In the genomic region with DNA sequence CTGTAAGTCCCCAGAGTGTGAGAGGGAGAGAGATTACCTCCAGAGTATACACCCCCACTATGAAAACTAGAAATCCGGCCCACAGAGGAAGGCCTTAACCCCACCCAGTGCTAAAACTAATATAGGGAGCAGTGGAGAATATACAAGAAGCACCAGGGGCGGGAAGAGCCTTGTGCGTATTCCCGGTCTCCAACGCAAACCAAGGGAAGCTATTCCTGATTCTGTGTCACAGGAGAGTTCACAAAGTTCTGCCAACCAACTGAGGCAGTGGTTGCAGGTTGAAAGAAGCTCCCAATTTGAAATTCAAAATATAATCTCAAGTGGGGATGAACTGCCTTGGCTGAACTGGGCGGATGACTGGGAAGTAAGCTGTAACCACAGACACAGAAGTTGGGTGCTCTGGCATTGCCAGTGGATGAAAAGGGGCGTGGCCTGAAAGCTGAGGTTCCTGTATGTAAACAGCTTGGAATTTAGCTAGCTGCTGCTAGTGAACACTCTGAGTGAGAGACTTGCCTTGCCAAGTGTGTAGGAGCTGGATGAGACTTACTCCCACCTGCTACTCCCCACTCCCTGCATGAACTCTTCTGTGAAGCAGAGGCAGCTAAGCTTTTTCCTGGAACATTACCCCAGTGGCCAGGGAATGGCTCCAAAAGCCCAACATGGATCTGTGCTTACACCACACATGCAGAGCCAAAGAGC, we compare ENCODE assay signal across 8 cellular contexts. TPM values are rescaled to one million over a fixed set of nuclear protein-coding genes. Genes with fewer than 3 reads are reported as not detected.
DNase-seq lines count a peak whose midpoint lies in the region; ATAC-seq, FAIRE-seq and TF ChIP-seq lines count a peak whose summit lies in the region.

No MANE protein-coding gene starts in this region.

- no peak for TF ChIP-seq CTCF in right lobe of liver (IDR thresholded peaks at IDR 0.05)
- no peak for TF ChIP-seq CTCF in HepG2 (CRISPR knock-in tag; IDR thresholded peaks at IDR 0.05)
- TF ChIP-seq CTCF in mammary epithelial cell (conservative IDR thresholded peaks at IDR 0.05 in 1 of 2, IDR thresholded peaks at IDR 0.05 in 1 of 2; ENCODE audit: extremely low read depth in 1 of 2, insufficient read depth in 1 of 2, low read depth in 1 of 2, low read length in 2 of 2), result no peak
- no peak for TF ChIP-seq CTCF in smooth muscle cell (IDR thresholded peaks at IDR 0.05; ENCODE audit: borderline replicate concordance, insufficient read depth, poor library complexity, severe bottlenecking)

- no peaks in the 10 kb centered on the region for H3K9me3 ChIP-seq in right lobe of liver
- H3K9me3 ChIP-seq in HepG2 (ENCODE audit: low read length), result no peaks in the 10 kb centered on the region
- no peaks in the 10 kb centered on the region for H3K9me3 ChIP-seq in mammary epithelial cell (replicated peaks; ENCODE audit: insufficient read depth, low read length)
- no peaks in the 10 kb centered on the region for H3K9me3 ChIP-seq in Karpas-422 (ENCODE audit: low read length)
- H3K9me3 ChIP-seq in smooth muscle cell (replicated peaks; ENCODE audit: low read depth), result no peaks in the 10 kb centered on the region

- ATAC-seq in right lobe of liver (peak; percentile 33 to 62 (median 42)), HepG2 (no peak), left colon (peak; percentile 53), GM21786 (IDR thresholded peaks at IDR 0.05; ENCODE audit: unreplicated experiment) (no peak)

- intact Hi-C loops in right lobe of liver (cut with DNase I), result no loop called here
- intact Hi-C loops in HepG2 (cut with micrococcal nuclease; ENCODE audit: unreplicated experiment), result no loop called here
- intact Hi-C loops in mammary epithelial cell (cut with micrococcal nuclease), result no loop called here
- intact Hi-C loops in left colon (cut with DNase I, micrococcal nuclease), result no loop called here

- H3K4me2 ChIP-seq in HepG2 (ENCODE audit: low read depth, low read length) (no peak overlapping the region), mammary epithelial cell (ENCODE audit: insufficient read depth, low read depth, low read length) (peak overlapping the region; percentile 5), Karpas-422 (ENCODE audit: low read depth, low read length, poor library complexity, severe bottlenecking) (no peak overlapping the region), smooth muscle cell (no peak overlapping the region)

- H3K9me2 ChIP-seq in Karpas-422 (replicated peaks; ENCODE audit: insufficient read depth, low read length), result no peaks in the 10 kb centered on the region

- CTCF ChIA-PET in HepG2 (lab: Yijun Ruan, JAX; ENCODE audit: low intra/inter-chr PET ratio, low total read pairs), result no interaction called here
- CTCF ChIA-PET in mammary epithelial cell (lab: Charles Lee; ENCODE audit: low non-redundant PET), result no interaction called here

- in situ Hi-C loops in HepG2 (cut with HindIII; ENCODE audit: extremely low pct_ligation_motif_present, low pct_unique_long_range_greater_than_20kb), result no loop called here
- in situ Hi-C loops in mammary epithelial cell (cut with MboI; ENCODE audit: low sequenced_read_pairs in 2 of 2), result no loop called here

- peaks cover 16% of the 10 kb centered on the region; the same call in 1 of the 2 replicates for H4K20me1 ChIP-seq in HepG2 (ENCODE audit: insufficient read depth, low read length)
- no peaks in the 10 kb centered on the region for H4K20me1 ChIP-seq in mammary epithelial cell (ENCODE audit: insufficient read depth, low read length)
- H4K20me1 ChIP-seq in Karpas-422 (ENCODE audit: insufficient read depth, low read depth, low read length), result no peaks in the 10 kb centered on the region
- H4K20me1 ChIP-seq in smooth muscle cell (ENCODE audit: low read depth), result peaks cover 60% of the 10 kb centered on the region

- no peak for FAIRE-seq in HepG2 (lab: Jason Lieb, UNC)

- POLR2A ChIA-PET in HepG2 (lab: Yijun Ruan, JAX), result interaction anchor here (1.5 kb wide), 1 partner anchor 10 kb away, joined by 3 read pairs; no protein-coding TSS in a partner anchor

- H3K36me3 ChIP-seq in right lobe of liver, result no peaks in the 10 kb centered on the region
- no peaks in the 10 kb centered on the region for H3K36me3 ChIP-seq in HepG2 (replicated peaks in 1 of 2; ENCODE audit: control insufficient read depth in 1 of 2, insufficient read depth in 2 of 2, low read length in 2 of 2)
- H3K36me3 ChIP-seq in mammary epithelial cell (ENCODE audit: insufficient read depth, low read length), result no peaks in the 10 kb centered on the region
- H3K36me3 ChIP-seq in Karpas-422 (ENCODE audit: insufficient read depth, low read length), result no peaks in the 10 kb centered on the region
- no peaks in the 10 kb centered on the region for H3K36me3 ChIP-seq in smooth muscle cell (ENCODE audit: low read depth)

- H3K9ac ChIP-seq in HepG2 (ENCODE audit: insufficient read depth, low read depth, low read length) (no peak overlapping the region), mammary epithelial cell (ENCODE audit: insufficient read depth, low read length) (no peak overlapping the region), Karpas-422 (ENCODE audit: low read length) (no peak overlapping the region), smooth muscle cell (ENCODE audit: low read depth) (no peak overlapping the region)

- no peaks in the 10 kb centered on the region for H3K27me3 ChIP-seq in right lobe of liver
- no peaks in the 10 kb centered on the region for H3K27me3 ChIP-seq in HepG2 (ENCODE audit: control insufficient read depth in 1 of 2, insufficient read depth in 2 of 2, low read length in 2 of 2)
- no peaks in the 10 kb centered on the region for H3K27me3 ChIP-seq in mammary epithelial cell (ENCODE audit: insufficient read depth, low read length)
- no peaks in the 10 kb centered on the region for H3K27me3 ChIP-seq in Karpas-422 (ENCODE audit: low read length)
- no peaks in the 10 kb centered on the region for H3K27me3 ChIP-seq in smooth muscle cell (ENCODE audit: low read depth)

- BruUV-seq in HepG2 (replicated peaks; lab: Mats Ljungman, UMichigan), result no TSS peak
- no TSS peak for BruUV-seq in mammary epithelial cell (replicated peaks; lab: Mats Ljungman, UMichigan)

- peaks cover 0 to 20% (median 4%) of the 10 kb centered on the region in 4 donors for H3K4me1 ChIP-seq in right lobe of liver
- H3K4me1 ChIP-seq in HepG2 (ENCODE audit: insufficient read depth, low read length), result peaks cover 7% of the 10 kb centered on the region; the same call in 1 of the 2 replicates
- peaks cover 10% of the 10 kb centered on the region for H3K4me1 ChIP-seq in mammary epithelial cell (ENCODE audit: insufficient read depth, low read length)
- H3K4me1 ChIP-seq in Karpas-422 (ENCODE audit: low read length), result peaks cover 16% of the 10 kb centered on the region
- no peaks in the 10 kb centered on the region for H3K4me1 ChIP-seq in smooth muscle cell (ENCODE audit: low read depth)

- TF ChIP-seq EP300 in HepG2 (IDR thresholded peaks at IDR 0.05; ENCODE audit: low read depth in 2 of 2, low read length in 2 of 2), result no peak
- no peak for TF ChIP-seq EP300 in HepG2 (CRISPR knock-in tag; IDR thresholded peaks at IDR 0.05; ENCODE audit: borderline replicate concordance)

- H3F3A ChIP-seq in smooth muscle cell (ENCODE audit: low read depth), result no peaks in the 10 kb centered on the region

- H3K79me2 ChIP-seq in HepG2 (ENCODE audit: insufficient read depth, low read length) (peaks cover 46% of the 10 kb centered on the region), mammary epithelial cell (ENCODE audit: insufficient read depth, low read length) (peaks cover 16% of the 10 kb centered on the region), Karpas-422 (ENCODE audit: low read length) (no peaks in the 10 kb centered on the region), smooth muscle cell (ENCODE audit: low read depth) (peaks cover 73% of the 10 kb centered on the region)

- DNase-seq in right lobe of liver, result peak in 1 of 3 donors; percentile 48
- DNase-seq in HepG2 (ENCODE audit: low spot score), result no peak
- DNase-seq in mammary epithelial cell, result peak; percentile 77
- DNase-seq in left colon, result peak; percentile 40 to 48
- DNase-seq in HuH-7 (ENCODE audit: low spot score), result no peak
- no peak for DNase-seq in Karpas-422
- DNase-seq in smooth muscle cell (lab: John Stamatoyannopoulos, UW; ENCODE audit: unreplicated experiment), result no peak

- TF ChIP-seq RAD21 in HepG2 (CRISPR knock-in tag; IDR thresholded peaks at IDR 0.05), result no peak

- WGBS in right lobe of liver (ENCODE audit: insufficient coverage, low coverage, low lambda C conversion rate, missing lambda C conversion rate), result 83% methylated on average over 6 of the region's 7 CpGs
- 95% methylated on average over 7 of the region's 7 CpGs for WGBS in HepG2 (ENCODE audit: low lambda C conversion rate)
- 74% methylated on average over 7 of the region's 7 CpGs for WGBS in mammary epithelial cell (ENCODE audit: low coverage, missing lambda C conversion rate)
- 87% methylated on average over 7 of the region's 7 CpGs for WGBS in smooth muscle cell (ENCODE audit: low lambda C conversion rate)

- TF ChIP-seq POLR2A in right lobe of liver (IDR thresholded peaks at IDR 0.05), result no peak
- no peak for TF ChIP-seq POLR2A in HepG2 (IDR thresholded peaks at IDR 0.05; ENCODE audit: insufficient read depth in 1 of 2, low read depth in 2 of 2, low read length in 2 of 2)

- H3K27ac ChIP-seq in right lobe of liver (no peak overlapping the region), HepG2 (ENCODE audit: extremely low read length, insufficient read depth, low read length) (no peak overlapping the region), mammary epithelial cell (ENCODE audit: insufficient read depth, low read depth, low read length) (no peak overlapping the region), Karpas-422 (ENCODE audit: low read length) (no peak overlapping the region), smooth muscle cell (ENCODE audit: low read depth) (no peak overlapping the region)

- dilution Hi-C loops in mammary epithelial cell (cut with HindIII; ENCODE audit: low sequenced_read_pairs), result no loop called here

- H3K4me3 ChIP-seq in right lobe of liver (no peak overlapping the region), HepG2 (replicated peaks in 1 of 3; ENCODE audit: insufficient read depth in 1 of 3, low read depth in 2 of 3, low read length in 3 of 3) (no peak overlapping the region), mammary epithelial cell (replicated peaks in 1 of 3; ENCODE audit: insufficient read depth in 1 of 3, low read depth in 2 of 3, low read length in 3 of 3) (no peak overlapping the region), Karpas-422 (ENCODE audit: low read length) (no peak overlapping the region), smooth muscle cell (no peak overlapping the region)

- H2AFZ ChIP-seq in HepG2 (ENCODE audit: low read length), result no peak overlapping the region
- H2AFZ ChIP-seq in mammary epithelial cell (ENCODE audit: low read depth, low read length), result no peak overlapping the region
- H2AFZ ChIP-seq in Karpas-422 (ENCODE audit: low read length), result no peak overlapping the region
- H2AFZ ChIP-seq in smooth muscle cell (ENCODE audit: low read depth), result no peak overlapping the region

RNA-seq across cellular contexts. Expression of gene ELF2, which starts 32.7 kb away (rescaled TPM):
- total RNA-seq in right lobe of liver (10 to 100 TPM; 14.0 to 24.3 (median 16.7) TPM), HepG2 (2016; rRNA removed; fragmentation: Illumina TruSeq; extraction: Trizol) (35.4 and 44.5 TPM in 2 replicates), mammary epithelial cell (10 to 100 TPM; 23.8 to 34.0 TPM), left colon (10 to 100 TPM; 32.6 TPM), smooth muscle cell (37.2 and 39.8 TPM in 2 replicates)
- 33.4 and 38.1 TPM in 2 replicates for total RNA-seq in HepG2 (2016; cell fraction: cytosol; rRNA removed; fragmentation: Illumina TruSeq; extraction: Trizol; ENCODE audit: low read depth)
- 34.3 and 42.9 TPM in 2 replicates for total RNA-seq in HepG2 (2016; cell fraction: insoluble cytoplasmic fraction; rRNA removed; fragmentation: Illumina TruSeq; extraction: Trizol)
- total RNA-seq in HepG2 (2016; cell fraction: membrane; rRNA removed; fragmentation: Illumina TruSeq; extraction: Trizol), result 31.5 and 31.6 TPM in 2 replicates
- total RNA-seq in HepG2 (2016; cell fraction: nucleus; rRNA removed; fragmentation: Illumina TruSeq; extraction: Trizol), result 34.9 and 35.6 TPM in 2 replicates
- polyA plus RNA-seq in HepG2 (2011; rRNA removed) (24.2 and 28.6 TPM in 2 replicates), mammary epithelial cell (16.1 TPM), smooth muscle cell (24.2 and 26.1 TPM in 2 replicates)
- polyA plus RNA-seq in HepG2 (2011; cell fraction: cytosol; rRNA removed), result 14.5 and 18.0 TPM in 2 replicates
- 18.4 and 19.9 TPM in 2 replicates for polyA plus RNA-seq in HepG2 (2011; cell fraction: nucleus; rRNA removed)
- polyA plus RNA-seq in HepG2 (2012), result 19.5 and 21.8 TPM in 2 replicates
- polyA plus RNA-seq in HepG2 (2016; cell fraction: cytosol; fragmentation: Illumina TruSeq; extraction: Trizol; ENCODE audit: low read depth), result 2.4 and 3.0 TPM in 2 replicates
- 25.1 and 29.8 TPM in 2 replicates for polyA plus RNA-seq in HepG2 (2016; cell fraction: insoluble cytoplasmic fraction; fragmentation: Illumina TruSeq; extraction: Trizol; ENCODE audit: low read depth)
- polyA plus RNA-seq in HepG2 (2016; cell fraction: membrane; fragmentation: Illumina TruSeq; extraction: Trizol; ENCODE audit: low read depth), result 6.9 and 7.7 TPM in 2 replicates
- polyA plus RNA-seq in HepG2 (2016; cell fraction: nucleus; fragmentation: Illumina TruSeq; extraction: Trizol; ENCODE audit: insufficient read depth, low read depth), result 35.5 and 38.0 TPM in 2 replicates
- polyA minus RNA-seq in HepG2 (2011; rRNA and poly(A)+ RNA removed; ENCODE audit: low replicate concordance), result 30.9 and 40.2 TPM in 2 replicates
- 25.8 and 27.5 TPM in 2 replicates for polyA minus RNA-seq in HepG2 (2011; cell fraction: cytosol; rRNA and poly(A)+ RNA removed)
- polyA minus RNA-seq in HepG2 (2011; cell fraction: nucleus; rRNA and poly(A)+ RNA removed), result 69.3 and 81.7 TPM in 2 replicates
- polyA minus RNA-seq in mammary epithelial cell, result 33.1 TPM
- total RNA-seq in Karpas-422 (2014; rRNA removed; shearing (Covaris generic); ENCODE audit: low replicate concordance), result 17.4 and 33.1 TPM in 2 replicates

Comparison
In these comparisons a context has a peak if more than half of its experiments do, and no peak if none do; other contexts are left out.
1. ATAC-seq: peak in right lobe of liver (4 of 4) and left colon (single experiment); none in HepG2 (single experiment) and GM21786 (single experiment).
2. DNase-seq: peak in mammary epithelial cell (single experiment) and left colon (2 of 2); none in HepG2 (single experiment), HuH-7 (single experiment), Karpas-422 (single experiment) and smooth muscle cell (single experiment).